1 cellular context compared by ENCODE assay signal in the genomic region with DNA sequence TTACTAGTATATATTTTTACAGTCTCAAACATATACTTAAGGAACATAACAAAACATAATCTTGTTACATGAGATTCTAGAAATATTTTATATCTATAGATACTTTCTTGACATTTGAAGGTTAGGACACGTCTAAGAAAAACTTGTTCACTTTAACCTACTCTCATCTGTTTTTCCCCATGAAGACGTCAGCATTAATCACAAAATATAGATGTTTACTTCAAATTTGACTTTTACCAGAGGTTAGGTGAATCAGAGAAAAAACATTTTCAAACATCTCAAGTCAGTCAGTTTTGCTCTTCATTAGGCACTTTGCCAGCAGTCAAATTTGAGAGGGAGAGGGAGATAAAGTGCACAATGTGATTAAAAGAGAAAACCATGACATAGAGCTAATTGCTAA.
TF ChIP-seq lines count a peak whose summit lies in the region.

No MANE protein-coding gene starts in this region.

TF ChIP-seq in GM23338, 12 proteins besides CTCF, POLR2A, EP300 and RAD21:
- TF ChIP-seq, protein P1, sequence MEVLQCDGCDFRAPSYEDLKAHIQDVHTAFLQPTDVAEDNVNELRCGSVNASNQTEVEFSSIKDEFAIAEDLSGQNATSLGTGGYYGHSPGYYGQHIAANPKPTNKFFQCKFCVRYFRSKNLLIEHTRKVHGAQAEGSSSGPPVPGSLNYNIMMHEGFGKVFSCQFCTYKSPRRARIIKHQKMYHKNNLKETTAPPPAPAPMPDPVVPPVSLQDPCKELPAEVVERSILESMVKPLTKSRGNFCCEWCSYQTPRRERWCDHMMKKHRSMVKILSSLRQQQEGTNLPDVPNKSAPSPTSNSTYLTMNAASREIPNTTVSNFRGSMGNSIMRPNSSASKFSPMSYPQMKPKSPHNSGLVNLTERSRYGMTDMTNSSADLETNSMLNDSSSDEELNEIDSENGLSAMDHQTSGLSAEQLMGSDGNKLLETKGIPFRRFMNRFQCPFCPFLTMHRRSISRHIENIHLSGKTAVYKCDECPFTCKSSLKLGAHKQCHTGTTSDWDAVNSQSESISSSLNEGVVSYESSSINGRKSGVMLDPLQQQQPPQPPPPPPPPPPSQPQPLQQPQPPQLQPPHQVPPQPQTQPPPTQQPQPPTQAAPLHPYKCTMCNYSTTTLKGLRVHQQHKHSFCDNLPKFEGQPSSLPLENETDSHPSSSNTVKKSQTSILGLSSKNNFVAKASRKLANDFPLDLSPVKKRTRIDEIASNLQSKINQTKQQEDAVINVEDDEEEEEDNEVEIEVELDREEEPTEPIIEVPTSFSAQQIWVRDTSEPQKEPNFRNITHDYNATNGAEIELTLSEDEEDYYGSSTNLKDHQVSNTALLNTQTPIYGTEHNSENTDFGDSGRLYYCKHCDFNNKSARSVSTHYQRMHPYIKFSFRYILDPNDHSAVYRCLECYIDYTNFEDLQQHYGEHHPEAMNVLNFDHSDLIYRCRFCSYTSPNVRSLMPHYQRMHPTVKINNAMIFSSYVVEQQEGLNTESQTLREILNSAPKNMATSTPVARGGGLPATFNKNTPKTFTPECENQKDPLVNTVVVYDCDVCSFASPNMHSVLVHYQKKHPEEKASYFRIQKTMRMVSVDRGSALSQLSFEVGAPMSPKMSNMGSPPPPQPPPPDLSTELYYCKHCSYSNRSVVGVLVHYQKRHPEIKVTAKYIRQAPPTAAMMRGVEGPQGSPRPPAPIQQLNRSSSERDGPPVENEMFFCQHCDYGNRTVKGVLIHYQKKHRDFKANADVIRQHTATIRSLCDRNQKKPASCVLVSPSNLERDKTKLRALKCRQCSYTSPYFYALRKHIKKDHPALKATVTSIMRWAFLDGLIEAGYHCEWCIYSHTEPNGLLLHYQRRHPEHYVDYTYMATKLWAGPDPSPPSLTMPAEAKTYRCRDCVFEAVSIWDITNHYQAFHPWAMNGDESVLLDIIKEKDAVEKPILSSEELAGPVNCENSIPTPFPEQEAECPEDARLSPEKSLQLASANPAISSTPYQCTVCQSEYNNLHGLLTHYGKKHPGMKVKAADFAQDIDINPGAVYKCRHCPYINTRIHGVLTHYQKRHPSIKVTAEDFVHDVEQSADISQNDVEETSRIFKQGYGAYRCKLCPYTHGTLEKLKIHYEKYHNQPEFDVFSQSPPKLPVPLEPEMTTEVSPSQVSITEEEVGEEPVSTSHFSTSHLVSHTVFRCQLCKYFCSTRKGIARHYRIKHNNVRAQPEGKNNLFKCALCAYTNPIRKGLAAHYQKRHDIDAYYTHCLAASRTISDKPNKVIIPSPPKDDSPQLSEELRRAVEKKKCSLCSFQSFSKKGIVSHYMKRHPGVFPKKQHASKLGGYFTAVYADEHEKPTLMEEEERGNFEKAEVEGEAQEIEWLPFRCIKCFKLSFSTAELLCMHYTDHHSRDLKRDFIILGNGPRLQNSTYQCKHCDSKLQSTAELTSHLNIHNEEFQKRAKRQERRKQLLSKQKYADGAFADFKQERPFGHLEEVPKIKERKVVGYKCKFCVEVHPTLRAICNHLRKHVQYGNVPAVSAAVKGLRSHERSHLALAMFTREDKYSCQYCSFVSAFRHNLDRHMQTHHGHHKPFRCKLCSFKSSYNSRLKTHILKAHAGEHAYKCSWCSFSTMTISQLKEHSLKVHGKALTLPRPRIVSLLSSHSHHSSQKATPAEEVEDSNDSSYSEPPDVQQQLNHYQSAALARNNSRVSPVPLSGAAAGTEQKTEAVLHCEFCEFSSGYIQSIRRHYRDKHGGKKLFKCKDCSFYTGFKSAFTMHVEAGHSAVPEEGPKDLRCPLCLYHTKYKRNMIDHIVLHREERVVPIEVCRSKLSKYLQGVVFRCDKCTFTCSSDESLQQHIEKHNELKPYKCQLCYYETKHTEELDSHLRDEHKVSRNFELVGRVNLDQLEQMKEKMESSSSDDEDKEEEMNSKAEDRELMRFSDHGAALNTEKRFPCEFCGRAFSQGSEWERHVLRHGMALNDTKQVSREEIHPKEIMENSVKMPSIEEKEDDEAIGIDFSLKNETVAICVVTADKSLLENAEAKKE (CRISPR knock-in tag; IDR thresholded peaks at IDR 0.05) = no peak
- TF ChIP-seq EZH2 (IDR thresholded peaks at IDR 0.05; ENCODE audit: low read depth, unreplicated experiment) (no peak), NANOG (IDR thresholded peaks at IDR 0.05; ENCODE audit: borderline replicate concordance) (no peak)
- TF ChIP-seq, protein P2, sequence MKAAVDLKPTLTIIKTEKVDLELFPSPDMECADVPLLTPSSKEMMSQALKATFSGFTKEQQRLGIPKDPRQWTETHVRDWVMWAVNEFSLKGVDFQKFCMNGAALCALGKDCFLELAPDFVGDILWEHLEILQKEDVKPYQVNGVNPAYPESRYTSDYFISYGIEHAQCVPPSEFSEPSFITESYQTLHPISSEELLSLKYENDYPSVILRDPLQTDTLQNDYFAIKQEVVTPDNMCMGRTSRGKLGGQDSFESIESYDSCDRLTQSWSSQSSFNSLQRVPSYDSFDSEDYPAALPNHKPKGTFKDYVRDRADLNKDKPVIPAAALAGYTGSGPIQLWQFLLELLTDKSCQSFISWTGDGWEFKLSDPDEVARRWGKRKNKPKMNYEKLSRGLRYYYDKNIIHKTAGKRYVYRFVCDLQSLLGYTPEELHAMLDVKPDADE (IDR thresholded peaks at IDR 0.05) = no peak
